In genomic region chr7:4775281-4776159, GRCh38 we compare ENCODE assay signal across 8 cellular contexts. TPM values are rescaled to one million over a fixed set of nuclear protein-coding genes. Genes with fewer than 3 reads are reported as not detected.
DNase-seq lines count a peak whose midpoint lies in the region; ATAC-seq and TF ChIP-seq lines count a peak whose summit lies in the region.

Gene AP5Z1 (plus strand): TSS chr7:4775623. CDS start chr7:4775716, 93 bp downstream.

- H3K9me2 ChIP-seq in MM.1S (replicated peaks; ENCODE audit: insufficient read depth, low read length) (no peaks in the 10 kb centered on the region), neural cell (ENCODE audit: insufficient read depth, low read length) (no peaks in the 10 kb centered on the region)

- peak; percentile 48 for TF ChIP-seq RAD21 in neural cell (conservative IDR thresholded peaks at IDR 0.05)

- H3K9ac ChIP-seq in MM.1S (ENCODE audit: low read length) (peak within 1 kb of the TSS; percentile 78), neural cell (ENCODE audit: low read length) (peak within 1 kb of the TSS; percentile 78)

- H3K36me3 ChIP-seq in MM.1S (replicated peaks; ENCODE audit: insufficient read depth, low read length) (no peaks in the 10 kb centered on the region), neural cell (ENCODE audit: insufficient read depth, low read length) (no peaks in the 10 kb centered on the region)

- peaks cover 9% of the 10 kb centered on the region; the same call in 1 of the 2 replicates for H3K4me1 ChIP-seq in MM.1S (ENCODE audit: low read length)

- H4K20me1 ChIP-seq in MM.1S (ENCODE audit: insufficient read depth, low read length), result no peaks in the 10 kb centered on the region
- H4K20me1 ChIP-seq in neural cell (ENCODE audit: insufficient read depth), result no peaks in the 10 kb centered on the region

- peak; percentile 94 for ATAC-seq in stimulated activated naive CD8-positive, alpha-beta T cell treated with anti-CD3 and anti-CD28 coated beads, Interleukin-15, amount 100 ng/mL, for 72 hours

- peak within 1 kb of the TSS; percentile 97 to 99 for H3K27ac Mint-ChIP-seq in stimulated activated naive CD8-positive, alpha-beta T cell treated with anti-CD3 and anti-CD28 coated beads, Interleukin-15, amount 100 ng/mL, for 72 hours

- H2AFZ ChIP-seq in MM.1S (ENCODE audit: low read length) (peak within 1 kb of the TSS; percentile 76), neural cell (ENCODE audit: low read depth, low read length) (peak within 1 kb of the TSS; percentile 100)

- peak within 1 kb of the TSS; percentile 98 for H3K4me3 ChIP-seq in MM.1S (ENCODE audit: low read length)
- H3K4me3 ChIP-seq in neural cell (ENCODE audit: low read length), result peak within 1 kb of the TSS; percentile 99

- H3K27me3 ChIP-seq in MM.1S (replicated peaks; ENCODE audit: insufficient read depth, low read length) (no peaks in the 10 kb centered on the region), neural cell (ENCODE audit: insufficient read depth, low read depth, low read length) (no peaks in the 10 kb centered on the region)

- H3K9me3 ChIP-seq in MM.1S (replicated peaks; ENCODE audit: insufficient read depth, low read length) (no peaks in the 10 kb centered on the region), neural cell (ENCODE audit: low read length) (no peaks in the 10 kb centered on the region)

- H3K27ac ChIP-seq in MM.1S (ENCODE audit: low read length), result peak within 1 kb of the TSS; percentile 88
- peak within 1 kb of the TSS; percentile 75 for H3K27ac ChIP-seq in neural cell (ENCODE audit: low read length)

- no peaks in the 10 kb centered on the region for H3K27me3 Mint-ChIP-seq in stimulated activated naive CD8-positive, alpha-beta T cell treated with anti-CD3 and anti-CD28 coated beads, Interleukin-15, amount 100 ng/mL, for 72 hours

- no peak for TF ChIP-seq CTCF in MM.1S (IDR thresholded peaks at IDR 0.05; ENCODE audit: low read length)
- peak; percentile 28 for TF ChIP-seq CTCF in neural cell (IDR thresholded peaks at IDR 0.05; ENCODE audit: poor library complexity, severe bottlenecking)

- peak; percentile 52 for TF ChIP-seq EP300 in neural cell (conservative IDR thresholded peaks at IDR 0.05; ENCODE audit: poor library complexity, severe bottlenecking)

- H3K4me3 Mint-ChIP-seq in stimulated activated naive CD8-positive, alpha-beta T cell treated with anti-CD3 and anti-CD28 coated beads, Interleukin-15, amount 100 ng/mL, for 72 hours, result peak within 1 kb of the TSS; percentile 94 to 99

- H3F3A ChIP-seq in MM.1S (ENCODE audit: insufficient read depth, low read length) (peaks cover 15% of the 10 kb centered on the region), neural cell (ENCODE audit: insufficient read depth, low read length, poor library complexity, severe bottlenecking) (no peaks in the 10 kb centered on the region)

- H3K4me2 ChIP-seq in MM.1S (ENCODE audit: low read depth, low read length), result peak within 1 kb of the TSS; percentile 97
- H3K4me2 ChIP-seq in neural cell (ENCODE audit: low read length), result peak within 1 kb of the TSS; percentile 96

- H3K79me2 ChIP-seq in MM.1S (ENCODE audit: low read length) (peaks cover 35% of the 10 kb centered on the region), neural cell (replicated peaks; ENCODE audit: insufficient read depth, low read length) (peaks cover 21% of the 10 kb centered on the region)

- H3K9me3 Mint-ChIP-seq in stimulated activated naive CD8-positive, alpha-beta T cell treated with anti-CD3 and anti-CD28 coated beads, Interleukin-15, amount 100 ng/mL, for 72 hours, result no peaks in the 10 kb centered on the region

- H3K4me1 Mint-ChIP-seq in stimulated activated naive CD8-positive, alpha-beta T cell treated with anti-CD3 and anti-CD28 coated beads, Interleukin-15, amount 100 ng/mL, for 72 hours, result peaks cover 51% of the 10 kb centered on the region

- peak; percentile 92 for DNase-seq in GDM1 (lab: John Stamatoyannopoulos, UW)
- DNase-seq in HCEC 1CT, result peak; percentile 94
- peak; percentile 98 for DNase-seq in MM.1S
- DNase-seq in SIG-M5 treated with dmso at 0.1 percent for 504 hours (lab: John Stamatoyannopoulos, UW; ENCODE audit: unreplicated experiment), result peak; percentile 95
- peak; percentile 94 for DNase-seq in activated gamma-delta T cell treated with Interleukin-2 at 50 U/mL for 16 hours
- peak; percentile 94 for DNase-seq in fibroblast of the conjunctiva (ENCODE audit: low read depth)
- DNase-seq in stimulated activated naive CD8-positive, alpha-beta T cell treated with anti-CD3 and anti-CD28 coated beads, Interleukin-15, amount 100 ng/mL, for 72 hours, result peak; percentile 97 to 98

TF ChIP-seq in neural cell, 6 proteins besides CTCF, POLR2A, EP300 and RAD21:
- TF ChIP-seq POLR2AphosphoS5 (IDR thresholded peaks at IDR 0.05), result peak; percentile 90
- TF ChIP-seq EZH2 (IDR thresholded peaks at IDR 0.05; ENCODE audit: borderline replicate concordance, insufficient read depth, low read length, poor library complexity, severe bottlenecking), result no peak
- peak; percentile 46 for TF ChIP-seq TAF1 (IDR thresholded peaks at IDR 0.05; ENCODE audit: low read depth)
- TF ChIP-seq MXI1 (conservative IDR thresholded peaks at IDR 0.05; ENCODE audit: poor library complexity, severe bottlenecking), result peak; percentile 92
- TF ChIP-seq SMC3 (conservative IDR thresholded peaks at IDR 0.05; ENCODE audit: poor library complexity), result peak; percentile 47
- TF ChIP-seq REST (IDR thresholded peaks at IDR 0.05; ENCODE audit: borderline replicate concordance), result no peak
TF ChIP-seq in neural cell: peak in this region for 4.

RNA-seq across cellular contexts. Expression of gene AP5Z1, which starts in this region (rescaled TPM):
- 36.9 and 44.4 TPM in 2 replicates for polyA plus RNA-seq in neural cell
- 22.9 and 30.9 TPM in 2 replicates for polyA minus RNA-seq in neural cell

Comparison
In these comparisons a context has a peak if more than half of its experiments do, and no peak if none do; other contexts are left out.
1. Peak in every context shown above with its lines: DNase-seq, ATAC-seq, H3K4me3 ChIP-seq and H3K27ac ChIP-seq.